ENCODE assay signal across 24 cellular contexts in genomic region chr17:78460951-78461944, GRCh38.
"Had no signal": no experiment of that assay in that cellular context is flagged by ENCODE, and none has a peak within 500 bp of the region (broad histone marks: within the 10 kb centered on the region; RNA-seq: fewer than 3 reads in every experiment).

No MANE protein-coding gene starts in this region.

- H3K4me3 Mint-ChIP-seq: activated CD4-positive, alpha-beta memory T cell treated with anti-CD3 and anti-CD28 coated beads, Interleukin-2, amount 10 ng/mL, durations not matched to agents 7 days and 5 days; activated CD4-positive, alpha-beta T cell treated with anti-CD3 and anti-CD28 coated beads, Interleukin-2, amount 10 ng/mL, durations not matched to agents 7 days and 5 days; activated naive CD8-positive, alpha-beta T cell; activated T-cell treated with anti-CD3 and anti-CD28 coated beads, Interleukin-2, amount 50 U/mL, for 24 hours; activated T-cell treated with anti-CD3 and anti-CD28 coated beads, Interleukin-2, amount 50 U/mL, for 72 hours had no signal

- H3K27ac ChIP-seq: adrenal gland, body of pancreas had no signal

- DNase-seq: activated CD4-positive, alpha-beta memory T cell treated with anti-CD3 and anti-CD28 coated beads, Interleukin-2, amount 10 ng/mL, durations not matched to agents 7 days and 5 days; activated CD4-positive, alpha-beta T cell treated with anti-CD3 and anti-CD28 coated beads for 4 hours; activated CD4-positive, alpha-beta T cell treated with anti-CD3 and anti-CD28 coated beads, Interleukin-2, amount 10 ng/mL, durations not matched to agents 7 days and 5 days; activated CD4-positive, alpha-beta T cell treated with anti-CD3 and anti-CD28 coated beads, Interleukin-2, amount 50 U/mL, for 4 hours; activated CD4-positive, CD25-positive, alpha-beta regulatory T cell; activated CD4-positive, CD25-positive, alpha-beta regulatory T cell treated with anti-CD3 and anti-CD28 coated beads, Interleukin-2, amount 50 U/mL, for 72 hours; activated CD8-positive, alpha-beta memory T cell treated with anti-CD3 and anti-CD28 coated beads, Interleukin-2, amount 50 U/mL, for 48 hours; activated gamma-delta T cell treated with Interleukin-2 at 50 U/mL for 16 hours; activated naive CD4-positive, alpha-beta T cell treated with anti-CD3 and anti-CD28 coated beads, Interleukin-2, amount 50 U/mL, for 16 hours; activated naive CD4-positive, alpha-beta T cell treated with Interleukin-2 at 50 U/mL for 16 hours; activated T-cell treated with anti-CD3 and anti-CD28 coated beads for 4 hours; activated T-cell treated with anti-CD3 and anti-CD28 coated beads, Interleukin-2, amount 50 U/mL, for 24 hours; activated T-cell treated with anti-CD3 and anti-CD28 coated beads, Interleukin-2, amount 50 U/mL, for 72 hours; adrenal gland; amygdala; aorta; body of pancreas; caudate nucleus; cortex of kidney; dermis blood vessel endothelial cell; effector CD8-positive, alpha-beta T cell; foreskin fibroblast; T-helper 2 cell had no signal

- H3K27me3 ChIP-seq: adrenal gland, body of pancreas had no signal

- H3K4me3 ChIP-seq: adrenal gland, body of pancreas had no signal

- H3K9me3 Mint-ChIP-seq: activated CD4-positive, alpha-beta memory T cell treated with anti-CD3 and anti-CD28 coated beads, Interleukin-2, amount 10 ng/mL, durations not matched to agents 7 days and 5 days; activated CD4-positive, alpha-beta T cell treated with anti-CD3 and anti-CD28 coated beads, Interleukin-2, amount 10 ng/mL, durations not matched to agents 7 days and 5 days; activated T-cell treated with anti-CD3 and anti-CD28 coated beads, Interleukin-2, amount 50 U/mL, for 24 hours; activated T-cell treated with anti-CD3 and anti-CD28 coated beads, Interleukin-2, amount 50 U/mL, for 72 hours had no signal

- H3K36me3 ChIP-seq: adrenal gland had no signal

- H3K27ac Mint-ChIP-seq: activated CD4-positive, alpha-beta memory T cell treated with anti-CD3 and anti-CD28 coated beads, Interleukin-2, amount 10 ng/mL, durations not matched to agents 7 days and 5 days; activated CD4-positive, alpha-beta T cell treated with anti-CD3 and anti-CD28 coated beads, Interleukin-2, amount 10 ng/mL, durations not matched to agents 7 days and 5 days; activated naive CD8-positive, alpha-beta T cell; activated T-cell treated with anti-CD3 and anti-CD28 coated beads, Interleukin-2, amount 50 U/mL, for 24 hours; activated T-cell treated with anti-CD3 and anti-CD28 coated beads, Interleukin-2, amount 50 U/mL, for 72 hours had no signal

- ATAC-seq: activated T-cell treated with anti-CD3 and anti-CD28 coated beads, Interleukin-2, amount 50 U/mL, for 72 hours; body of pancreas had no signal

- H3K4me1 Mint-ChIP-seq: activated CD4-positive, alpha-beta memory T cell treated with anti-CD3 and anti-CD28 coated beads, Interleukin-2, amount 10 ng/mL, durations not matched to agents 7 days and 5 days; activated CD4-positive, alpha-beta T cell treated with anti-CD3 and anti-CD28 coated beads, Interleukin-2, amount 10 ng/mL, durations not matched to agents 7 days and 5 days had no signal

- H3K27me3 Mint-ChIP-seq: activated CD4-positive, alpha-beta memory T cell treated with anti-CD3 and anti-CD28 coated beads, Interleukin-2, amount 10 ng/mL, durations not matched to agents 7 days and 5 days; activated CD4-positive, alpha-beta T cell treated with anti-CD3 and anti-CD28 coated beads, Interleukin-2, amount 10 ng/mL, durations not matched to agents 7 days and 5 days; activated naive CD8-positive, alpha-beta T cell; activated T-cell treated with anti-CD3 and anti-CD28 coated beads, Interleukin-2, amount 50 U/mL, for 24 hours had no signal

- H3K9me3 ChIP-seq: adrenal gland, body of pancreas had no signal

- H3K36me3 Mint-ChIP-seq: activated naive CD8-positive, alpha-beta T cell had no signal

- H3K4me1 ChIP-seq: adrenal gland, body of pancreas had no signal
